ENCODE assay signal across 9 cellular contexts in the genomic region with DNA sequence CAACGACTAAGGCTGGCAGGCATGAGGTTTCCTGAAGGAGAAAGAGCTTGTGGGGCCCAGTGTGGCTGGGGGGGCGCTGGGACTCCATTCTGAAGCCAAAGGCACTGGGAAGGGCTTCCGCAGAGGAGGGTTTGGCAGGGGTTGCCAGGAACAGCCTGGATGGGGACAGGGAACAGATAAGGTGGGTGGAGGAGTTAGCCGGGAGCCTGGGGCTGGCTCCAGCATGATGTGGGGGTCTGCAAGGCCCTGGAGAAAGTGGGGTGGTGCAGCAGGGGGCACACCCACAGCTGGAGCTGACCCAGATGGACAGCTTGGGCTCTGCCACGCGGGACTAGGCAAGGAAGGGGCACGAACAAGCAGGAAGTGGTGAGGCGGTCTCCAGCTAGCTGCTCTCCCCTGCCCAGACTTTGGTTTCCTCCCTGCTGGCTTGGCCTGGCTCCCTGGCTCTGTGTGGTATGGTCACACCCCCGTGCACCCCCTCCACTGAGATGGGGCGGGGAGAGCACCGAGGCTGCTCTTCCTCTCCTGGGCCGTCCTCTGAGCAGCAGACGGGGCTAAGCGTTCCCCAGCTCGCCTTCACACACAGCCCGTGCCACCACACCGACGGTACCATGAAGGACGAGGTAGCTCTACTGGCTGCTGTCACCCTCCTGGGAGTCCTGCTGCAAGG. TPM values are rescaled to one million over a fixed set of nuclear protein-coding genes. Genes with fewer than 3 reads are reported as not detected.
DNase-seq lines count a peak whose midpoint lies in the region; ATAC-seq and TF ChIP-seq lines count a peak whose summit lies in the region.
"Had no signal": no experiment of that assay in that cellular context is flagged by ENCODE, and none has a peak within 500 bp of the region (broad histone marks: within the 10 kb centered on the region; RNA-seq: fewer than 3 reads in every experiment).

A gene with protein sequence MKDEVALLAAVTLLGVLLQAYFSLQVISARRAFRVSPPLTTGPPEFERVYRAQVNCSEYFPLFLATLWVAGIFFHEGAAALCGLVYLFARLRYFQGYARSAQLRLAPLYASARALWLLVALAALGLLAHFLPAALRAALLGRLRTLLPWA (plus strand): TSS at position 517 of the 670 bp plus-strand sequence. CDS start 95 bp downstream, at position 612.

- H3K9me3 ChIP-seq in breast epithelium = no peaks in the 10 kb centered on the region

- peaks cover 46% of the 10 kb centered on the region for H3K4me1 Mint-ChIP-seq in stimulated activated naive CD8-positive, alpha-beta T cell treated with anti-CD3 and anti-CD28 coated beads, Interleukin-15, amount 100 ng/mL, for 72 hours

- peaks cover 3 to 17% of the 10 kb centered on the region in 2 donors for H3K4me1 ChIP-seq in breast epithelium

- peak within 1 kb of the TSS; percentile 15 to 71 for H3K4me3 Mint-ChIP-seq in stimulated activated naive CD8-positive, alpha-beta T cell treated with anti-CD3 and anti-CD28 coated beads, Interleukin-15, amount 100 ng/mL, for 72 hours

- H3K4me3 ChIP-seq in breast epithelium = peak within 1 kb of the TSS; percentile 58 to 90 (median 71)

- no peaks in the 10 kb centered on the region for H3K36me3 ChIP-seq in breast epithelium

- H3K27ac Mint-ChIP-seq in stimulated activated naive CD8-positive, alpha-beta T cell treated with anti-CD3 and anti-CD28 coated beads, Interleukin-15, amount 100 ng/mL, for 72 hours = peak within 1 kb of the TSS; percentile 12 to 67

- DNase-seq in SKM-1 (lab: John Stamatoyannopoulos, UW; ENCODE audit: unreplicated experiment) (peak; percentile 81), breast epithelium (ENCODE audit: low spot score in 2 of 2) (peak; percentile 69 to 85), kidney tubule cell (ENCODE audit: low spot score) (peak; percentile 67), NCI-H2029 treated with DMSO at 0.1 percent for 48 hours (lab: John Stamatoyannopoulos, UW) (no peak), NCI-H2107 (lab: John Stamatoyannopoulos, UW) (no peak)
- peak; percentile 43 to 68 for DNase-seq in stimulated activated naive CD8-positive, alpha-beta T cell treated with anti-CD3 and anti-CD28 coated beads, Interleukin-15, amount 100 ng/mL, for 72 hours

- intact Hi-C loops in breast epithelium (cut with DNase I; ENCODE audit: low total_unique reads) = no loop called here

- no peak for TF ChIP-seq POLR2A in breast epithelium (IDR thresholded peaks at IDR 0.05)

- H3K27me3 ChIP-seq in breast epithelium = no peaks in the 10 kb centered on the region

- no peaks in the 10 kb centered on the region for H3K27me3 Mint-ChIP-seq in stimulated activated naive CD8-positive, alpha-beta T cell treated with anti-CD3 and anti-CD28 coated beads, Interleukin-15, amount 100 ng/mL, for 72 hours

- H3K9me3 Mint-ChIP-seq in stimulated activated naive CD8-positive, alpha-beta T cell treated with anti-CD3 and anti-CD28 coated beads, Interleukin-15, amount 100 ng/mL, for 72 hours = no peaks in the 10 kb centered on the region

- ATAC-seq in GM18868 (IDR thresholded peaks at IDR 0.05; ENCODE audit: unreplicated experiment) = peak; percentile 31
- peak; percentile 65 for ATAC-seq in stimulated activated naive CD8-positive, alpha-beta T cell treated with anti-CD3 and anti-CD28 coated beads, Interleukin-15, amount 100 ng/mL, for 72 hours
- ATAC-seq in HG03521 (IDR thresholded peaks at IDR 0.05; ENCODE audit: unreplicated experiment) = no peak

- no peak for TF ChIP-seq CTCF in breast epithelium (IDR thresholded peaks at IDR 0.05)

- peak within 1 kb of the TSS; percentile 90 to 94 for H3K27ac ChIP-seq in breast epithelium

RNA-seq across cellular contexts. Expression of the gene that starts here (rescaled TPM):
- 1 to 10 TPM; 3.8 to 8.8 (median 6.7) TPM for total RNA-seq in breast epithelium
- total RNA-seq: LHCN-M2 had no signal

Comparison
In these comparisons a context has a peak if more than half of its experiments do, and no peak if none do; other contexts are left out.
1. DNase-seq: peak in SKM-1 (single experiment), breast epithelium (2 of 2), kidney tubule cell (single experiment) and stimulated activated naive CD8-positive, alpha-beta T cell treated with anti-CD3 and anti-CD28 coated beads, Interleukin-15, amount 100 ng/mL, for 72 hours (2 of 2); none in NCI-H2029 treated with DMSO at 0.1 percent for 48 hours (single experiment) and NCI-H2107 (single experiment).